In the genomic region with DNA sequence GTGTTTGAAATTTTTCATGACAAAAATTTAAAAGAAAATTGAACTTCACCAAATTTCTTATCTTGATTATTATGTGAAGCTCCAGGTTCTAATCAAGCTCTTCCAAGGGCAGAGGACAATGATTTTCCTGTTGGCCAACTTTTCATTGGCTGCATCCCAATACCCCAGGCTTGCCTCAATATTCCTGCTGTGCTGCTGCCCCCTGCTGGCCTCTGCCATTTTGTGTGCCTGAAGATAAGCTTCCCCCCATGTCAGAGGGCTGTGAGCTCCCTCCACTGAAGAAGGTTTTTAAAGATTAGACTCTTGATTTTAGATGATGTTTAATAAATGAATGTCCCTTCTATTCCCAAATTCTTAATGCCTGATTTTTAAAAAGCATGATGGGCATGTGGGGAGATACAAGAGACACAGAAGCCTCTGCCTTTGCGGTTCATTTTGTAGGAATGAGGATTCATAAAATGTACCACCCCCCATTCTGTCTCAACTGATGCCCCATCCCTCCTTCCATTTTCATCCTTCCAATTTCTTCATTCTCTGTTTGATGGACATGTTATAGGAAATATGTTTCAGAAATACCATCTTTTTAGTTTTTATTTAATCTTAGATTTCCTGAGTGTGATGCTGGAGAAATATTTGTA, we compare ENCODE assay signal across 8 cellular contexts.
DNase-seq lines count a peak whose midpoint lies in the region; ATAC-seq and TF ChIP-seq lines count a peak whose summit lies in the region.

No MANE protein-coding gene starts in this region.

- H3K36me3 ChIP-seq in OCI-LY3 (replicated peaks; ENCODE audit: low read depth, low read length) = no peaks in the 10 kb centered on the region

- no peak overlapping the region for H3K27ac Mint-ChIP-seq in activated T-cell treated with anti-CD3 and anti-CD28 coated beads, Interleukin-2, amount 50 U/mL, for 72 hours

- ATAC-seq in activated T-cell treated with anti-CD3 and anti-CD28 coated beads, Interleukin-2, amount 50 U/mL, for 72 hours (replicated peaks in 1 of 2) = peak in 1 of 2 donors; percentile 47
- no peak for ATAC-seq in GM19452 (IDR thresholded peaks at IDR 0.05; ENCODE audit: unreplicated experiment)

- no peak overlapping the region for H3K4me3 Mint-ChIP-seq in activated T-cell treated with anti-CD3 and anti-CD28 coated beads, Interleukin-2, amount 50 U/mL, for 72 hours

- CTCF ChIA-PET in HEK293T (lab: Yijun Ruan, JAX) = interaction anchor here (0.5 to 1.5 kb wide), 19 partner anchors 8 to 1091 kb away, joined by 3 to 8 read pairs (median 3); no protein-coding TSS in a partner anchor

- H3K4me1 ChIP-seq in OCI-LY3 (ENCODE audit: low read length) = peaks cover 9% of the 10 kb centered on the region

- peaks cover 13% of the 10 kb centered on the region for H3K4me1 Mint-ChIP-seq in activated T-cell treated with anti-CD3 and anti-CD28 coated beads, Interleukin-2, amount 50 U/mL, for 72 hours (ENCODE audit: low read depth)

- no peak overlapping the region for H2AFZ ChIP-seq in OCI-LY3 (ENCODE audit: low read depth, low read length)

- no peak overlapping the region for H3K9ac ChIP-seq in OCI-LY3 (ENCODE audit: low read length)

- peak; percentile 90 for TF ChIP-seq CTCF in OCI-LY3 (IDR thresholded peaks at IDR 0.05; ENCODE audit: low read depth, low read length)

- H3K4me3 ChIP-seq in OCI-LY3 (ENCODE audit: low read length) = no peak overlapping the region

- H3K27me3 Mint-ChIP-seq in activated T-cell treated with anti-CD3 and anti-CD28 coated beads, Interleukin-2, amount 50 U/mL, for 72 hours (ENCODE audit: low read depth) = peaks cover 40% of the 10 kb centered on the region

- H3K27me3 ChIP-seq in OCI-LY3 (ENCODE audit: low read depth, low read length) = peaks cover 5% of the 10 kb centered on the region

- peaks cover 4 to 7% of the 10 kb centered on the region in 2 donors for H3K9me3 Mint-ChIP-seq in activated T-cell treated with anti-CD3 and anti-CD28 coated beads, Interleukin-2, amount 50 U/mL, for 72 hours

- H3K79me2 ChIP-seq in OCI-LY3 (ENCODE audit: low read length) = no peaks in the 10 kb centered on the region

- H3K4me2 ChIP-seq in OCI-LY3 (ENCODE audit: low read length) = no peak overlapping the region

- no peak overlapping the region for H3K27ac ChIP-seq in OCI-LY3 (ENCODE audit: low read length)

- POLR2A ChIA-PET in HEK293T (lab: Yijun Ruan, JAX) = interaction anchor here (1.1 kb wide), 1 partner anchor 102 kb away, joined by 3 read pairs; no protein-coding TSS in a partner anchor

- no peaks in the 10 kb centered on the region for H4K20me1 ChIP-seq in OCI-LY3 (ENCODE audit: insufficient read depth, low read length)

- DNase-seq in COLO668 (lab: John Stamatoyannopoulos, UW; ENCODE audit: unreplicated experiment) = peak; percentile 54
- peak; percentile 69 for DNase-seq in HEK293T (ENCODE audit: extremely low spot score)
- DNase-seq in activated T-cell treated with anti-CD3 and anti-CD28 coated beads, Interleukin-2, amount 50 U/mL, for 72 hours = peak; percentile 63 to 67
- peak; percentile 47 for DNase-seq in germinal center (ENCODE audit: low spot score)
- DNase-seq in posterior cingulate gyrus = peak in 9 of 10 donors; percentile 12 to 89 (median 53)
- no peak for DNase-seq in cerebellum (ENCODE audit: low spot score)

- intact Hi-C loops in posterior cingulate gyrus (cut with DNase I) = no loop called here

- H3K36me3 Mint-ChIP-seq in activated T-cell treated with anti-CD3 and anti-CD28 coated beads, Interleukin-2, amount 50 U/mL, for 72 hours (ENCODE audit: insufficient read depth in 2 of 2) = peaks cover 3 to 7% of the 10 kb centered on the region in 2 donors

- no peaks in the 10 kb centered on the region for H3K9me3 ChIP-seq in OCI-LY3 (ENCODE audit: insufficient read depth, low read length)

TF ChIP-seq in HEK293T, 16 proteins besides CTCF, POLR2A, EP300 and RAD21:
- no peak for TF ChIP-seq BHLHE40 (IDR thresholded peaks at IDR 0.05; ENCODE audit: borderline replicate concordance)
